8 cellular contexts compared by ENCODE assay signal in genomic region chr2:72887032-72887835, GRCh38. TPM values are rescaled to one million over a fixed set of nuclear protein-coding genes. Genes with fewer than 3 reads are reported as not detected.
DNase-seq lines count a peak whose midpoint lies in the region; ATAC-seq lines count a peak whose summit lies in the region.

Gene SPR, plus strand, starts transcription at chr2:72887408. Its CDS starts 25 bp downstream, at chr2:72887433.

- peaks cover 49% of the 10 kb centered on the region for H3K4me1 Mint-ChIP-seq in dendritic cell treated with granulocyte-macrophage colony-stimulating factor and Interleukin-4, amounts not matched to agents 40 ng/mL and 50 ng/mL, for 4 days (ENCODE audit: low read depth)

- in situ Hi-C loops in ACHN (cut with HindIII; ENCODE audit: low pct_ligation_motif_present, low pct_unique_long_range_greater_than_20kb, low sequenced_read_pairs): no loop called here

- peak within 1 kb of the TSS; percentile 73 for H3K4me3 Mint-ChIP-seq in dendritic cell treated with granulocyte-macrophage colony-stimulating factor and Interleukin-4, amounts not matched to agents 40 ng/mL and 50 ng/mL, for 4 days

- peak within 1 kb of the TSS; percentile 22 for H3K27ac Mint-ChIP-seq in dendritic cell treated with granulocyte-macrophage colony-stimulating factor and Interleukin-4, amounts not matched to agents 40 ng/mL and 50 ng/mL, for 4 days

- peaks cover 56% of the 10 kb centered on the region for H3K27me3 Mint-ChIP-seq in dendritic cell treated with granulocyte-macrophage colony-stimulating factor and Interleukin-4, amounts not matched to agents 40 ng/mL and 50 ng/mL, for 4 days

- peaks cover 21% of the 10 kb centered on the region for H3K36me3 Mint-ChIP-seq in dendritic cell treated with granulocyte-macrophage colony-stimulating factor and Interleukin-4, amounts not matched to agents 40 ng/mL and 50 ng/mL, for 4 days (ENCODE audit: low read depth)

- ATAC-seq in GM18858 (IDR thresholded peaks at IDR 0.05; ENCODE audit: unreplicated experiment) (peak; percentile 79), HG03045 (IDR thresholded peaks at IDR 0.05; ENCODE audit: unreplicated experiment) (peak; percentile 90), left lobe of liver (peak; percentile 90)

- no peaks in the 10 kb centered on the region for H3K9me3 Mint-ChIP-seq in dendritic cell treated with granulocyte-macrophage colony-stimulating factor and Interleukin-4, amounts not matched to agents 40 ng/mL and 50 ng/mL, for 4 days

- DNase-seq in ACHN (peak; percentile 85), NCI-H2196 treated with DMSO at 0.1 percent for 48 hours (lab: John Stamatoyannopoulos, UW; ENCODE audit: unreplicated experiment) (peak; percentile 44), left lobe of liver (ENCODE audit: low spot score) (peak; percentile 93)
- DNase-seq in activated CD4-positive, alpha-beta T cell treated with anti-CD3 and anti-CD28 coated beads for 48 hours: peak; percentile 76
- peak; percentile 70 to 83 for DNase-seq in stimulated activated CD4-positive, alpha-beta T cell treated with anti-CD3 and anti-CD28 coated beads, Interleukin-2, amount 100 ng/mL, for 24 hours

- intact Hi-C loops in dendritic cell treated with granulocyte-macrophage colony-stimulating factor and Interleukin-4, amounts not matched to agents 40 ng/mL and 50 ng/mL, for 4 days (cut with micrococcal nuclease): loop anchor here (10.0 kb wide), 1 partner anchor 398 kb away; the partner anchor contains the start of gene FBXO41

RNA-seq across cellular contexts. Expression of gene SPR, which starts in this region (rescaled TPM):
- 64.5 TPM for total RNA-seq in left lobe of liver

Comparison
In these comparisons a context has a peak if more than half of its experiments do, and no peak if none do; other contexts are left out.
1. Peak in every context shown above with its lines: DNase-seq and ATAC-seq.